ENCODE assay signal across 22 cellular contexts in genomic region chr13:37208052-37208451, GRCh38.
DNase-seq lines count a peak whose midpoint lies in the region; FAIRE-seq and TF ChIP-seq lines count a peak whose summit lies in the region.
"Had no signal": no experiment of that assay in that cellular context is flagged by ENCODE, and none has a peak within 500 bp of the region (broad histone marks: within the 10 kb centered on the region; RNA-seq: fewer than 3 reads in every experiment).

No MANE protein-coding gene starts in this region.

- no peak for FAIRE-seq in astrocyte (lab: Jason Lieb, UNC)
- FAIRE-seq: A204.1, GM12891 had no signal

- H4K20me1 ChIP-seq in astrocyte (ENCODE audit: insufficient read depth, low read length) (no peaks in the 10 kb centered on the region), fibroblast of lung (ENCODE audit: control insufficient read depth, extremely low read depth, insufficient read depth, low read length) (no peaks in the 10 kb centered on the region), osteoblast (ENCODE audit: insufficient read depth, low read length) (no peaks in the 10 kb centered on the region)

- DNase-seq in astrocyte (ENCODE audit: low read depth) = no peak
- peak in 1 of 2 donors; percentile 4 for DNase-seq in fibroblast of lung (ENCODE audit: low read depth in 2 of 2)
- DNase-seq in osteoblast (ENCODE audit: insufficient read length, low spot score, missing footprints) = no peak
- DNase-seq in NCI-H146 treated with DMSO at 0.1 percent for 48 hours (lab: John Stamatoyannopoulos, UW; ENCODE audit: unreplicated experiment) = no peak
- no peak for DNase-seq in caudate nucleus (lab: John Stamatoyannopoulos, UW)
- DNase-seq in stimulated activated naive CD4-positive, alpha-beta T cell (lab: John Stamatoyannopoulos, UW) = no peak
- no peak for DNase-seq in C1 segment of cervical spinal cord (lab: John Stamatoyannopoulos, UW)
- DNase-seq: Caco-2; CD4-positive, alpha-beta memory T cell; DMS 273 treated with DMSO at 0.1 percent for 48 hours; GOT3; Karpas-422; NCI-H1694 treated with DMSO at 0.1 percent for 48 hours; NCI-H2081 treated with DMSO at 0.1 percent for 48 hours; NCI-H2171 treated with DMSO at 0.1 percent for 48 hours; NCI-H446 treated with DMSO at 0.1 percent for 48 hours; NCI-H526 treated with DMSO at 0.1 percent for 48 hours; PC-3; Right ventricle myocardium superior had no signal

- no peak for TF ChIP-seq CTCF in HEK293 (tag by site-specific recombination; IDR thresholded peaks at IDR 0.05)
- no peak for TF ChIP-seq CTCF in astrocyte (IDR thresholded peaks at IDR 0.05; ENCODE audit: insufficient read depth, low read depth, low read length)
- TF ChIP-seq CTCF in fibroblast of lung (conservative IDR thresholded peaks at IDR 0.05 in 1 of 2, IDR thresholded peaks at IDR 0.05 in 1 of 2; ENCODE audit: low read depth in 1 of 2, low read length in 2 of 2) = no peak
- no peak for TF ChIP-seq CTCF in osteoblast (IDR thresholded peaks at IDR 0.05; ENCODE audit: extremely low read depth, low read depth, low read length)

- H3K79me2 ChIP-seq in astrocyte (ENCODE audit: insufficient read depth, low read length) = no peaks in the 10 kb centered on the region
- no peaks in the 10 kb centered on the region for H3K79me2 ChIP-seq in fibroblast of lung (ENCODE audit: control insufficient read depth, insufficient read depth, low read length)
- H3K79me2 ChIP-seq in osteoblast (ENCODE audit: insufficient read depth, low read length) = no peaks in the 10 kb centered on the region

- H3K9ac ChIP-seq in astrocyte (ENCODE audit: low read length) = peak overlapping the region; percentile 67
- no peak overlapping the region for H3K9ac ChIP-seq in fibroblast of lung (ENCODE audit: insufficient read depth, low read length)

- POLR2A ChIA-PET in HEK293 (lab: Yijun Ruan, JAX) = no interaction called here

- no peaks in the 10 kb centered on the region for H3K9me3 Mint-ChIP-seq in astrocyte (ENCODE audit: unreplicated experiment)

- H3K36me3 Mint-ChIP-seq in astrocyte (ENCODE audit: low read depth, unreplicated experiment) = no peaks in the 10 kb centered on the region
- H3K36me3 Mint-ChIP-seq: CD4-positive, alpha-beta memory T cell had no signal

- H3K4me2 ChIP-seq in astrocyte (ENCODE audit: low read length) = peak overlapping the region; percentile 23
- H3K4me2 ChIP-seq in fibroblast of lung (ENCODE audit: extremely low read depth, insufficient read depth, low read length) = no peak overlapping the region
- peak overlapping the region; percentile 53 for H3K4me2 ChIP-seq in osteoblast (ENCODE audit: insufficient read depth, low read length)

- no peak overlapping the region for H2AFZ ChIP-seq in astrocyte (ENCODE audit: low read depth, low read length)
- peak overlapping the region; percentile 5 for H2AFZ ChIP-seq in fibroblast of lung (ENCODE audit: low read length)
- H2AFZ ChIP-seq in osteoblast (ENCODE audit: low read length) = peak overlapping the region; percentile 23

- H3K4me1 ChIP-seq in HEK293 (ENCODE audit: control insufficient read depth, insufficient read depth, low read length) (peaks cover 3% of the 10 kb centered on the region; the same call in 1 of the 2 replicates), astrocyte (ENCODE audit: insufficient read depth, low read length) (no peaks in the 10 kb centered on the region), fibroblast of lung (ENCODE audit: control insufficient read depth, extremely low read depth, insufficient read depth, low read length) (no peaks in the 10 kb centered on the region), osteoblast (ENCODE audit: insufficient read depth, low read length) (peaks cover 18% of the 10 kb centered on the region)
- H3K4me1 ChIP-seq: Caco-2 had no signal

- no peak overlapping the region for H3K27ac Mint-ChIP-seq in astrocyte (ENCODE audit: unreplicated experiment)
- H3K27ac Mint-ChIP-seq: CD4-positive, alpha-beta memory T cell had no signal

- CTCF ChIA-PET in HEK293 (lab: Yijun Ruan, JAX) = interaction anchor here (0.6 kb wide), 1 partner anchor 295 kb away, joined by 3 read pairs; no protein-coding TSS in a partner anchor

- no peaks in the 10 kb centered on the region for H3K9me3 ChIP-seq in HEK293 (ENCODE audit: control insufficient read depth, insufficient read depth, low read depth, low read length)
- no peaks in the 10 kb centered on the region for H3K9me3 ChIP-seq in astrocyte (ENCODE audit: insufficient read depth, low read depth, low read length)
- no peaks in the 10 kb centered on the region for H3K9me3 ChIP-seq in fibroblast of lung (ENCODE audit: control insufficient read depth, insufficient read depth, low read depth, low read length)
- no peaks in the 10 kb centered on the region for H3K9me3 ChIP-seq in osteoblast (ENCODE audit: low read depth, low read length)
- H3K9me3 ChIP-seq: Caco-2 had no signal

- H3K4me3 ChIP-seq in HEK293 (ENCODE audit: low read depth, low read length) = no peak overlapping the region
- H3K4me3 ChIP-seq in astrocyte (ENCODE audit: insufficient read depth, low read depth, low read length) = no peak overlapping the region
- H3K4me3 ChIP-seq in fibroblast of lung (replicated peaks in 1 of 4; ENCODE audit: control extremely low read depth in 1 of 4, insufficient read depth in 1 of 4, low read depth in 3 of 4, low read length in 4 of 4) = no peak overlapping the region
- H3K4me3 ChIP-seq in osteoblast (ENCODE audit: insufficient read depth, low read length) = peak overlapping the region; percentile 6

- H3K36me3 ChIP-seq in HEK293 (ENCODE audit: control insufficient read depth in 2 of 2, insufficient read depth in 1 of 2, low read length in 2 of 2) (no peaks in the 10 kb centered on the region), astrocyte (ENCODE audit: insufficient read depth, low read length) (no peaks in the 10 kb centered on the region), fibroblast of lung (ENCODE audit: control insufficient read depth, insufficient read depth, low read length) (no peaks in the 10 kb centered on the region), osteoblast (ENCODE audit: insufficient read depth, low read length) (no peaks in the 10 kb centered on the region)

- H3K27me3 ChIP-seq in astrocyte (ENCODE audit: insufficient read depth, low read length) (no peaks in the 10 kb centered on the region), fibroblast of lung (ENCODE audit: control insufficient read depth, insufficient read depth, low read length) (no peaks in the 10 kb centered on the region), osteoblast (ENCODE audit: insufficient read depth, low read length) (no peaks in the 10 kb centered on the region)

- peaks cover 7% of the 10 kb centered on the region for H3K4me1 Mint-ChIP-seq in astrocyte (ENCODE audit: low read depth, unreplicated experiment)
- H3K4me1 Mint-ChIP-seq: CD4-positive, alpha-beta memory T cell had no signal

- H3K27me3 Mint-ChIP-seq in astrocyte (ENCODE audit: low read depth, unreplicated experiment) = no peaks in the 10 kb centered on the region
- H3K27me3 Mint-ChIP-seq: CD4-positive, alpha-beta memory T cell had no signal

- no peak overlapping the region for H3K27ac ChIP-seq in HEK293 (ENCODE audit: extremely low read depth, low read depth, low read length)
- H3K27ac ChIP-seq in astrocyte (ENCODE audit: low read depth, low read length) = peak overlapping the region; percentile 55
- H3K27ac ChIP-seq in fibroblast of lung (ENCODE audit: insufficient read depth, low read length) = no peak overlapping the region
- H3K27ac ChIP-seq in osteoblast (ENCODE audit: low read depth, low read length) = peak overlapping the region; percentile 57
- H3K27ac ChIP-seq in caudate nucleus (ENCODE audit: low read depth, low read length) = no peak overlapping the region

- H3K4me3 Mint-ChIP-seq in astrocyte (ENCODE audit: unreplicated experiment) = no peak overlapping the region
- H3K4me3 Mint-ChIP-seq: CD4-positive, alpha-beta memory T cell had no signal

TF ChIP-seq in HEK293, 187 proteins besides CTCF, POLR2A, EP300 and RAD21 (continues in another document):
- TF ChIP-seq ZBTB21 (tag by site-specific recombination; IDR thresholded peaks at IDR 0.05) = no peak
- TF ChIP-seq, protein P1, sequence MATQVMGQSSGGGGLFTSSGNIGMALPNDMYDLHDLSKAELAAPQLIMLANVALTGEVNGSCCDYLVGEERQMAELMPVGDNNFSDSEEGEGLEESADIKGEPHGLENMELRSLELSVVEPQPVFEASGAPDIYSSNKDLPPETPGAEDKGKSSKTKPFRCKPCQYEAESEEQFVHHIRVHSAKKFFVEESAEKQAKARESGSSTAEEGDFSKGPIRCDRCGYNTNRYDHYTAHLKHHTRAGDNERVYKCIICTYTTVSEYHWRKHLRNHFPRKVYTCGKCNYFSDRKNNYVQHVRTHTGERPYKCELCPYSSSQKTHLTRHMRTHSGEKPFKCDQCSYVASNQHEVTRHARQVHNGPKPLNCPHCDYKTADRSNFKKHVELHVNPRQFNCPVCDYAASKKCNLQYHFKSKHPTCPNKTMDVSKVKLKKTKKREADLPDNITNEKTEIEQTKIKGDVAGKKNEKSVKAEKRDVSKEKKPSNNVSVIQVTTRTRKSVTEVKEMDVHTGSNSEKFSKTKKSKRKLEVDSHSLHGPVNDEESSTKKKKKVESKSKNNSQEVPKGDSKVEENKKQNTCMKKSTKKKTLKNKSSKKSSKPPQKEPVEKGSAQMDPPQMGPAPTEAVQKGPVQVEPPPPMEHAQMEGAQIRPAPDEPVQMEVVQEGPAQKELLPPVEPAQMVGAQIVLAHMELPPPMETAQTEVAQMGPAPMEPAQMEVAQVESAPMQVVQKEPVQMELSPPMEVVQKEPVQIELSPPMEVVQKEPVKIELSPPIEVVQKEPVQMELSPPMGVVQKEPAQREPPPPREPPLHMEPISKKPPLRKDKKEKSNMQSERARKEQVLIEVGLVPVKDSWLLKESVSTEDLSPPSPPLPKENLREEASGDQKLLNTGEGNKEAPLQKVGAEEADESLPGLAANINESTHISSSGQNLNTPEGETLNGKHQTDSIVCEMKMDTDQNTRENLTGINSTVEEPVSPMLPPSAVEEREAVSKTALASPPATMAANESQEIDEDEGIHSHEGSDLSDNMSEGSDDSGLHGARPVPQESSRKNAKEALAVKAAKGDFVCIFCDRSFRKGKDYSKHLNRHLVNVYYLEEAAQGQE (tag by site-specific recombination; IDR thresholded peaks at IDR 0.05) = no peak
- no peak for TF ChIP-seq ZSCAN23 (tag by site-specific recombination; IDR thresholded peaks at IDR 0.05)
- no peak for TF ChIP-seq ZNF473 (tag by site-specific recombination; IDR thresholded peaks at IDR 0.05)
- TF ChIP-seq ZNF549 (tag by site-specific recombination; IDR thresholded peaks at IDR 0.05) = no peak
- TF ChIP-seq ZFP69B (tag by site-specific recombination; IDR thresholded peaks at IDR 0.05) = 0 out of 2 replicates have a peak, but pooled peaks have one; percentile 17
- peak; percentile 27; the same call in 1 of the 2 replicates for TF ChIP-seq OSR2 (tag by site-specific recombination; IDR thresholded peaks at IDR 0.05)
- no peak for TF ChIP-seq ZNF621 (tag by site-specific recombination; IDR thresholded peaks at IDR 0.05)
- no peak for TF ChIP-seq ZBTB48 (tag by site-specific recombination; IDR thresholded peaks at IDR 0.05)
- TF ChIP-seq ZNF416 (tag by site-specific recombination; IDR thresholded peaks at IDR 0.05) = no peak
- TF ChIP-seq ZNF677 (tag by site-specific recombination; IDR thresholded peaks at IDR 0.05) = no peak
- no peak for TF ChIP-seq ZNF114 (tag by site-specific recombination; IDR thresholded peaks at IDR 0.05)

Comparison
In these comparisons a context has a peak if more than half of its experiments do, and no peak if none do; other contexts are left out.
1. H3K27ac ChIP-seq: peak in astrocyte (single experiment) and osteoblast (single experiment); none in HEK293 (single experiment), fibroblast of lung (single experiment) and caudate nucleus (single experiment).